Comparison of ENCODE assay signal across 17 cellular contexts in genomic region chr9:137410891-137411249, GRCh38. TPM values are rescaled to one million over a fixed set of nuclear protein-coding genes. Genes with fewer than 3 reads are reported as not detected.
DNase-seq lines count a peak whose midpoint lies in the region; ATAC-seq, FAIRE-seq and TF ChIP-seq lines count a peak whose summit lies in the region.
"Had no signal": no experiment of that assay in that cellular context is flagged by ENCODE, and none has a peak within 500 bp of the region (broad histone marks: within the 10 kb centered on the region; RNA-seq: fewer than 3 reads in every experiment).

No MANE protein-coding gene starts in this region.

- no peaks in the 10 kb centered on the region for H4K20me1 ChIP-seq in GM12878 (ENCODE audit: control insufficient read depth, insufficient read depth)
- no peaks in the 10 kb centered on the region for H4K20me1 ChIP-seq in PC-3 (ENCODE audit: low read length)

- CTCF ChIA-PET in GM12878 (lab: Yijun Ruan, JAX) (interaction anchor here (1.5 kb wide), 1 partner anchor 7 kb away, joined by 3 read pairs; no protein-coding TSS in a partner anchor), PC-3 (lab: Charles Lee) (no interaction called here)

- peak in 1 of 8 donors; percentile 7 for ATAC-seq in heart right ventricle
- ATAC-seq in GM12878 = no peak
- ATAC-seq in lung (ENCODE audit: insufficient read depth, low FRiP score) = no peak
- ATAC-seq in GM19351 (IDR thresholded peaks at IDR 0.05; ENCODE audit: unreplicated experiment) = no peak
- no peak for ATAC-seq in esophagus mucosa
- no peak for ATAC-seq in PC-3
- ATAC-seq: activated CD8-positive, alpha-beta memory T cell treated with anti-CD3 and anti-CD28 coated beads, Interleukin-2, amount 10 ng/mL, durations not matched to agents 7 days and 5 days had no signal

- H3K36me3 ChIP-seq in heart right ventricle = no peaks in the 10 kb centered on the region
- no peaks in the 10 kb centered on the region for H3K36me3 ChIP-seq in GM12878 (ENCODE audit: control insufficient read depth in 2 of 2, insufficient read depth in 2 of 2, low read length in 1 of 2)
- H3K36me3 ChIP-seq in lung (ENCODE audit: control insufficient read depth in 2 of 2, insufficient read depth in 2 of 2, low read length in 2 of 2) = peaks cover 0 to 2% of the 10 kb centered on the region in 2 donors
- no peaks in the 10 kb centered on the region for H3K36me3 ChIP-seq in transverse colon
- H3K36me3 ChIP-seq in PC-3 (ENCODE audit: low read depth, low read length) = no peaks in the 10 kb centered on the region

- no peak for TF ChIP-seq RAD21 in GM12878 (IDR thresholded peaks at IDR 0.05; ENCODE audit: insufficient read depth, low read depth, low read length)

- intact Hi-C loops in heart right ventricle (cut with DNase I) (no loop called here), cardiac septum (cut with DNase I) (no loop called here), GM12878 (cut with micrococcal nuclease; ENCODE audit: unreplicated experiment) (no loop called here), transverse colon (cut with DNase I; ENCODE audit: low total_unique reads) (no loop called here), PC-3 (cut with micrococcal nuclease) (no loop called here)

- H2AFZ ChIP-seq in GM12878 (ENCODE audit: control insufficient read depth, low read depth, low read length) = no peak overlapping the region
- H2AFZ ChIP-seq in PC-3 (ENCODE audit: low read length) = no peak overlapping the region
- H2AFZ ChIP-seq: GM23248, parathyroid adenoma had no signal

- in situ Hi-C loops in GM12878 (cut with MboI) (no loop called here), transverse colon (cut with MboI; ENCODE audit: low pct_ligation_motif_present in 1 of 4, low pct_unique_long_range_greater_than_20kb in 1 of 4, low sequenced_read_pairs in 3 of 4) (loop anchor here in 2 of 4 donors (25.0 kb wide), 1 partner anchor 124 kb away; the partner anchor contains the start of gene TOR4A (in 2 of the 2))

- no peak for TF ChIP-seq EP300 in GM12878 (IDR thresholded peaks at IDR 0.05; ENCODE audit: borderline replicate concordance in 1 of 2, control insufficient read depth in 1 of 2, low read depth in 2 of 2, low read length in 2 of 2)
- no peak for TF ChIP-seq EP300 in transverse colon (IDR thresholded peaks at IDR 0.05; ENCODE audit: low read depth)

- RAD21 ChIA-PET in GM12878 (lab: Charles Lee; ENCODE audit: unreplicated experiment) = no interaction called here

- H3K4me3 ChIP-seq in heart right ventricle (peak overlapping the region in 7 of 10 donors; percentile 8 to 40 (median 30)), GM12878 (no peak overlapping the region), lung (no peak overlapping the region), transverse colon (no peak overlapping the region), PC-3 (ENCODE audit: low read length) (no peak overlapping the region)
- H3K4me3 ChIP-seq: GM23248 had no signal

- H3K27me3 ChIP-seq in heart right ventricle (peaks cover 0 to 20% (median 0%) of the 10 kb centered on the region in 7 donors), GM12878 (replicated peaks in 1 of 2; ENCODE audit: control insufficient read depth in 2 of 2, insufficient read depth in 2 of 2, low read length in 1 of 2) (no peaks in the 10 kb centered on the region), lung (ENCODE audit: control insufficient read depth, insufficient read depth) (no peaks in the 10 kb centered on the region), transverse colon (no peaks in the 10 kb centered on the region), PC-3 (ENCODE audit: low read length) (no peaks in the 10 kb centered on the region)

- 78 to 85% methylated on average over 15 of the region's 15 CpGs for WGBS in heart right ventricle, 2 donors
- 63% methylated on average over 13 of the region's 15 CpGs for WGBS in GM12878 (ENCODE audit: insufficient coverage, insufficient replicate concordance, low lambda C conversion rate, missing lambda C conversion rate)
- WGBS in lung, 2 donors = 80 to 83% methylated on average over 15 of the region's 15 CpGs
- WGBS in transverse colon (ENCODE audit: low coverage in 1 of 2), 2 donors = 78% methylated on average over 10 of the region's 15 CpGs; no CpG with 5 or more reads in 1 of the 2 donors

- no peak overlapping the region for H3K9ac ChIP-seq in GM12878 (ENCODE audit: control insufficient read depth, insufficient read depth, low read length)
- no peak overlapping the region for H3K9ac ChIP-seq in PC-3 (ENCODE audit: low read length)
- H3K9ac ChIP-seq: GM23248, parathyroid adenoma had no signal

- TF ChIP-seq POLR2A in GM12878 (IDR thresholded peaks at IDR 0.05; ENCODE audit: low read depth, low read length) (no peak), transverse colon (IDR thresholded peaks at IDR 0.05) (no peak)

- peak overlapping the region; percentile 60 to 88 (median 80) for H3K27ac ChIP-seq in heart right ventricle
- no peak overlapping the region for H3K27ac ChIP-seq in GM12878 (ENCODE audit: control insufficient read depth, insufficient read depth)
- H3K27ac ChIP-seq in lung (ENCODE audit: low read depth in 1 of 2, low read length in 1 of 2) = peak overlapping the region; percentile 56 to 75
- H3K27ac ChIP-seq in transverse colon = peak overlapping the region in 3 of 4 donors; percentile 1 to 30 (median 29)
- no peak overlapping the region for H3K27ac ChIP-seq in PC-3 (ENCODE audit: low read length)
- H3K27ac ChIP-seq: GM23248, parathyroid adenoma had no signal

- H3K4me1 ChIP-seq in heart right ventricle (peaks cover 18 to 76% (median 44%) of the 10 kb centered on the region in 9 donors), GM12878 (ENCODE audit: control insufficient read depth, insufficient read depth, low read length) (peaks cover 29% of the 10 kb centered on the region), lung (ENCODE audit: control insufficient read depth in 2 of 2, insufficient read depth in 2 of 2, low read length in 2 of 2) (peaks cover 3 to 15% of the 10 kb centered on the region in 2 donors), transverse colon (peaks cover 27 to 62% (median 45%) of the 10 kb centered on the region in 4 donors), PC-3 (ENCODE audit: insufficient read depth, low read length) (peaks cover 21% of the 10 kb centered on the region)
- H3K4me1 ChIP-seq: parathyroid adenoma had no signal

- H3K4me2 ChIP-seq in GM12878 (ENCODE audit: control insufficient read depth, insufficient read depth) = peak overlapping the region; percentile 40; the same call in 1 of the 2 replicates
- no peak overlapping the region; the same call in 1 of the 2 replicates for H3K4me2 ChIP-seq in PC-3 (ENCODE audit: low read length)

- no peaks in the 10 kb centered on the region for H3K9me3 ChIP-seq in heart right ventricle
- no peaks in the 10 kb centered on the region for H3K9me3 ChIP-seq in GM12878 (replicated peaks; ENCODE audit: control insufficient read depth, insufficient read depth, low read length)
- H3K9me3 ChIP-seq in lung (ENCODE audit: control insufficient read depth in 2 of 2, insufficient read depth in 1 of 2, low read length in 1 of 2) = no peaks in the 10 kb centered on the region
- H3K9me3 ChIP-seq in transverse colon = no peaks in the 10 kb centered on the region
- H3K9me3 ChIP-seq in PC-3 (ENCODE audit: low read length) = no peaks in the 10 kb centered on the region

- POLR2A ChIA-PET in GM12878 (lab: Charles Lee) (interaction anchor here (0.6 kb wide), 1 partner anchor 94 kb away, joined by 3 read pairs; no protein-coding TSS in a partner anchor), PC-3 (lab: Charles Lee; ENCODE audit: unreplicated experiment) (no interaction called here)

- H3K79me2 ChIP-seq in GM12878 (ENCODE audit: control insufficient read depth, insufficient read depth, low read length) (no peaks in the 10 kb centered on the region; the same call in 1 of the 2 replicates), PC-3 (ENCODE audit: low read length) (peaks cover 3% of the 10 kb centered on the region; the same call in 1 of the 2 replicates)

- SMC1A ChIA-PET in GM12878 (lab: Charles Lee; ENCODE audit: uncharacterized antibody, unreplicated experiment) = no interaction called here

- FAIRE-seq in GM12878 (lab: Jason Lieb, UNC) = no peak

- no peaks in the 10 kb centered on the region for H3K9me2 ChIP-seq in PC-3 (replicated peaks; ENCODE audit: low read length)

- TF ChIP-seq CTCF in heart right ventricle (IDR thresholded peaks at IDR 0.05) (no peak), GM12878 (IDR thresholded peaks at IDR 0.05 in 2 of 3, conservative IDR thresholded peaks at IDR 0.05 in 1 of 3; ENCODE audit: control insufficient read depth in 2 of 3, extremely low read depth in 1 of 3, insufficient read depth in 1 of 3, low read depth in 3 of 3, low read length in 3 of 3) (no peak), lung (IDR thresholded peaks at IDR 0.05; ENCODE audit: control extremely low read depth, extremely low read depth) (no peak), transverse colon (IDR thresholded peaks at IDR 0.05) (no peak), PC-3 (conservative IDR thresholded peaks at IDR 0.05; ENCODE audit: low read depth, low read length) (no peak)

- no peaks in the 10 kb centered on the region for H3F3A ChIP-seq in PC-3 (ENCODE audit: low read length, unreplicated experiment)

- DNase-seq in heart right ventricle = no peak
- no peak for DNase-seq in cardiac septum (ENCODE audit: low spot score)
- DNase-seq in GM12878 (ENCODE audit: low read depth, low spot score) = no peak
- DNase-seq in lung (ENCODE audit: low spot score) = no peak
- no peak for DNase-seq in transverse colon
- no peak for DNase-seq in PC-3
- DNase-seq: activated CD4-positive, alpha-beta T cell treated with anti-CD3 and anti-CD28 coated beads for 1 hour; activated CD8-positive, alpha-beta memory T cell treated with anti-CD3 and anti-CD28 coated beads, Interleukin-2, amount 10 ng/mL, durations not matched to agents 7 days and 5 days; activated gamma-delta T cell; effector memory CD8-positive, alpha-beta T cell; NCI-H1436; NCI-H2227 treated with DMSO at 0.1 percent for 48 hours; T-helper 9 cell had no signal

- no TSS peak for BruUV-seq in GM12878 (replicated peaks; lab: Mats Ljungman, UMichigan)
- BruUV-seq in PC-3 (replicated peaks; lab: Mats Ljungman, UMichigan) = no TSS peak

RNA-seq across cellular contexts. Expression of gene EXD3, which starts 12.1 kb away (rescaled TPM):
- total RNA-seq in heart right ventricle (10 to 100 TPM in 3 of 10 donors, 1 to 10 TPM in 7; 7.8 to 14.0 (median 9.2) TPM), cardiac septum (11.3 TPM), GM12878 (2014; rRNA removed) (3.9 and 4.7 TPM in 2 replicates), GM12878 (2014; rRNA removed; fragmentation: Illumina TruSeq; extraction: Trizol) (2.2 and 2.4 TPM in 2 replicates), GM12878 (2021) (6.3 and 7.1 TPM in 2 replicates), lung (10 to 100 TPM; 17.5 to 21.5 TPM), transverse colon (100 to 1,000 TPM in 1 of 4 donors, 10 to 100 TPM in 3; 47.6 to 228 (median 74.2) TPM), esophagus mucosa (8.1 TPM), PC-3 (2014; rRNA removed) (1.9 and 3.1 TPM in 2 replicates)
- polyA plus RNA-seq in heart right ventricle (10 to 100 TPM in 1 of 2 donors, 1 to 10 TPM in 1; 5.8 to 33.0 TPM), GM12878 (2011; rRNA removed) (2.9 and 5.2 TPM in 2 replicates), GM12878 (2014; fragmentation: Illumina TruSeq; extraction: Trizol) (0.44 and 1.9 TPM in 2 replicates), GM12878 (2014; fragmentation: Nextera tagmentation; extraction: Ambion mirVana) (under 1 TPM; 0.21 to 0.51 TPM), GM12878 (2014; rRNA removed) (5.2 and 7.6 TPM in 2 replicates), GM12878 (2016; fragmentation: Nextera tagmentation; extraction: Ambion mirVana) (1 to 10 TPM; 3.4 to 3.9 TPM), lung (10 to 100 TPM in 1 of 2 donors, 1 to 10 TPM in 1; 8.6 to 30.5 TPM)
- 40.8 and 46.3 TPM in 2 replicates for total RNA-seq in GM12878 (2013; cell fraction: nucleolus; rRNA removed)
- polyA plus RNA-seq in GM12878 (2011; ENCODE audit: low read depth) = 2.1 TPM
- polyA plus RNA-seq in GM12878 (2011; cell fraction: cytosol; rRNA removed) = 6.5 and 10.0 TPM in 2 replicates
- 36.0 and 46.0 TPM in 2 replicates for polyA plus RNA-seq in GM12878 (2011; cell fraction: nucleus; rRNA removed)
- polyA plus RNA-seq in GM12878 (2012) = 7.4 and 9.7 TPM in 2 replicates
- polyA minus RNA-seq in GM12878 (2011; rRNA and poly(A)+ RNA removed) = 1.5 and 4.2 TPM in 2 replicates
- polyA minus RNA-seq in GM12878 (2011; cell fraction: cytosol; rRNA and poly(A)+ RNA removed) = 2.3 and 2.5 TPM in 2 replicates
- 3.1 and 5.1 TPM in 2 replicates for polyA minus RNA-seq in GM12878 (2011; cell fraction: nucleus; rRNA and poly(A)+ RNA removed)

RNA-seq across cellular contexts. Expression of gene NOXA1, which starts 12.3 kb away (rescaled TPM):
- 1 to 10 TPM; 2.5 to 5.3 (median 3.0) TPM for total RNA-seq in heart right ventricle
- 10 to 100 TPM in 1 of 2 donors, under 1 TPM in 1; 0.62 to 10.6 TPM for polyA plus RNA-seq in heart right ventricle
- 3.3 TPM for total RNA-seq in cardiac septum
- 0.38 TPM in 1 of 2 replicates, not detected in the other for total RNA-seq in GM12878 (2013; cell fraction: nucleolus; rRNA removed)
- total RNA-seq in GM12878 (2014; rRNA removed) = 0.16 TPM in 1 of 2 replicates, not detected in the other
- total RNA-seq in GM12878 (2014; rRNA removed; fragmentation: Illumina TruSeq; extraction: Trizol) = not detected in 2 replicates
- not detected in 2 replicates for total RNA-seq in GM12878 (2021)
- polyA plus RNA-seq in GM12878 (2011; ENCODE audit: low read depth) = not detected
- 0.08 TPM in 1 of 2 replicates, not detected in the other for polyA plus RNA-seq in GM12878 (2011; rRNA removed)
- polyA plus RNA-seq in GM12878 (2011; cell fraction: cytosol; rRNA removed) = 0.04 and 0.07 TPM in 2 replicates
- 0.76 and 0.96 TPM in 2 replicates for polyA plus RNA-seq in GM12878 (2011; cell fraction: nucleus; rRNA removed)
- polyA plus RNA-seq in GM12878 (2012) = 0.27 and 0.67 TPM in 2 replicates
- polyA plus RNA-seq in GM12878 (2014; fragmentation: Illumina TruSeq; extraction: Trizol) = not detected in 2 replicates
- polyA plus RNA-seq in GM12878 (2014; fragmentation: Nextera tagmentation; extraction: Ambion mirVana) = not detected
- 0.20 TPM in 1 of 2 replicates, not detected in the other for polyA plus RNA-seq in GM12878 (2014; rRNA removed)
- not detected for polyA plus RNA-seq in GM12878 (2016; fragmentation: Nextera tagmentation; extraction: Ambion mirVana)
- not detected in 2 replicates for polyA minus RNA-seq in GM12878 (2011; rRNA and poly(A)+ RNA removed)
- polyA minus RNA-seq in GM12878 (2011; cell fraction: cytosol; rRNA and poly(A)+ RNA removed) = not detected in 2 replicates
- 0.36 and 0.38 TPM in 2 replicates for polyA minus RNA-seq in GM12878 (2011; cell fraction: nucleus; rRNA and poly(A)+ RNA removed)
- total RNA-seq in lung = 10 to 100 TPM in 1 of 2 donors, 1 to 10 TPM in 1; 3.1 to 10.1 TPM
- 10 to 100 TPM in 1 of 2 donors, 1 to 10 TPM in 1; 2.1 to 11.7 TPM for polyA plus RNA-seq in lung
- total RNA-seq in transverse colon = 10 to 100 TPM; 19.7 to 53.9 (median 40.8) TPM
- 5.5 TPM for total RNA-seq in esophagus mucosa
- 0.51 and 1.6 TPM in 2 replicates for total RNA-seq in PC-3 (2014; rRNA removed)

RNA-seq across cellular contexts. Expression of gene ENTPD8, which starts 30.3 kb away (rescaled TPM):
- total RNA-seq in heart right ventricle (not detected), cardiac septum (not detected), GM12878 (2014; rRNA removed) (not detected in 2 replicates), GM12878 (2014; rRNA removed; fragmentation: Illumina TruSeq; extraction: Trizol) (not detected in 2 replicates), GM12878 (2021) (not detected in 2 replicates), lung (under 1 TPM; 0.14 to 0.28 TPM), transverse colon (100 to 1,000 TPM in 1 of 4 donors, 10 to 100 TPM in 3; 20.7 to 109 (median 63.8) TPM), esophagus mucosa (not detected), PC-3 (2014; rRNA removed) (0.17 TPM in 1 of 2 replicates, not detected in the other)
- polyA plus RNA-seq in heart right ventricle (under 1 TPM; 0.03 to 0.15 TPM), GM12878 (2011; rRNA removed) (not detected in 2 replicates), GM12878 (2014; fragmentation: Illumina TruSeq; extraction: Trizol) (not detected in 2 replicates), GM12878 (2014; fragmentation: Nextera tagmentation; extraction: Ambion mirVana) (not detected), GM12878 (2014; rRNA removed) (not detected in 2 replicates), GM12878 (2016; fragmentation: Nextera tagmentation; extraction: Ambion mirVana) (not detected), lung (under 1 TPM; 0.08 to 0.45 TPM)
- total RNA-seq in GM12878 (2013; cell fraction: nucleolus; rRNA removed) = not detected in 2 replicates
- polyA plus RNA-seq in GM12878 (2011; ENCODE audit: low read depth) = not detected
- polyA plus RNA-seq in GM12878 (2011; cell fraction: cytosol; rRNA removed) = not detected in 2 replicates
- polyA plus RNA-seq in GM12878 (2011; cell fraction: nucleus; rRNA removed) = not detected in 2 replicates
- 0.04 TPM in 1 of 2 replicates, not detected in the other for polyA plus RNA-seq in GM12878 (2012)
- polyA minus RNA-seq in GM12878 (2011; rRNA and poly(A)+ RNA removed) = not detected in 2 replicates
- not detected in 2 replicates for polyA minus RNA-seq in GM12878 (2011; cell fraction: cytosol; rRNA and poly(A)+ RNA removed)
- not detected in 2 replicates for polyA minus RNA-seq in GM12878 (2011; cell fraction: nucleus; rRNA and poly(A)+ RNA removed)
- total RNA-seq: activated CD8-positive, alpha-beta memory T cell treated with anti-CD3 and anti-CD28 coated beads, Interleukin-2, amount 10 ng/mL, durations not matched to agents 7 days and 5 days; GM23248 had no signal
- polyA plus RNA-seq: GM23248 had no signal

RNA-seq across cellular contexts. Expression of gene NSMF, which starts 48.3 kb away (rescaled TPM):
- total RNA-seq in heart right ventricle = 10 to 100 TPM in 4 of 10 donors, 1 to 10 TPM in 6; 5.3 to 17.0 (median 9.0) TPM
- 10 to 100 TPM; 18.3 to 29.3 TPM for polyA plus RNA-seq in heart right ventricle
- total RNA-seq in cardiac septum = 12.2 TPM
- total RNA-seq in GM12878 (2013; cell fraction: nucleolus; rRNA removed) = 50.1 and 60.0 TPM in 2 replicates
- 18.8 and 23.1 TPM in 2 replicates for total RNA-seq in GM12878 (2014; rRNA removed)
- total RNA-seq in GM12878 (2014; rRNA removed; fragmentation: Illumina TruSeq; extraction: Trizol) = 12.1 and 14.1 TPM in 2 replicates
- 35.1 and 37.2 TPM in 2 replicates for total RNA-seq in GM12878 (2021)
- 6.2 TPM for polyA plus RNA-seq in GM12878 (2011; ENCODE audit: low read depth)
- 17.9 and 26.2 TPM in 2 replicates for polyA plus RNA-seq in GM12878 (2011; rRNA removed)
- polyA plus RNA-seq in GM12878 (2011; cell fraction: cytosol; rRNA removed) = 29.2 and 44.8 TPM in 2 replicates
- 188 and 208 TPM in 2 replicates for polyA plus RNA-seq in GM12878 (2011; cell fraction: nucleus; rRNA removed)
- 21.6 and 25.4 TPM in 2 replicates for polyA plus RNA-seq in GM12878 (2012)
- polyA plus RNA-seq in GM12878 (2014; fragmentation: Illumina TruSeq; extraction: Trizol) = 12.8 and 13.3 TPM in 2 replicates
- under 1 TPM; 0.13 to 0.51 TPM for polyA plus RNA-seq in GM12878 (2014; fragmentation: Nextera tagmentation; extraction: Ambion mirVana)
- 44.3 and 47.1 TPM in 2 replicates for polyA plus RNA-seq in GM12878 (2014; rRNA removed)
- polyA plus RNA-seq in GM12878 (2016; fragmentation: Nextera tagmentation; extraction: Ambion mirVana) = 1 to 10 TPM; 1.4 to 8.9 TPM
- polyA minus RNA-seq in GM12878 (2011; rRNA and poly(A)+ RNA removed) = 17.3 and 26.8 TPM in 2 replicates
- polyA minus RNA-seq in GM12878 (2011; cell fraction: cytosol; rRNA and poly(A)+ RNA removed) = 10.3 and 12.6 TPM in 2 replicates
- 37.8 and 43.1 TPM in 2 replicates for polyA minus RNA-seq in GM12878 (2011; cell fraction: nucleus; rRNA and poly(A)+ RNA removed)
- 10 to 100 TPM; 13.8 to 34.1 TPM for total RNA-seq in lung
- polyA plus RNA-seq in lung = 10 to 100 TPM; 26.1 to 39.8 TPM
- 100 to 1,000 TPM in 1 of 4 donors, 10 to 100 TPM in 3; 44.6 to 130 (median 55.2) TPM for total RNA-seq in transverse colon
- total RNA-seq in esophagus mucosa = 13.9 TPM
- 29.5 and 30.8 TPM in 2 replicates for total RNA-seq in PC-3 (2014; rRNA removed)

Comparison
In these comparisons a context has a peak if more than half of its experiments do, and no peak if none do; other contexts are left out.
1. H3K27ac ChIP-seq: peak in heart right ventricle (10 of 10), lung (2 of 2) and transverse colon (3 of 4); none in GM12878 (single experiment) and PC-3 (single experiment).
2. H3K4me3 ChIP-seq: peak in heart right ventricle (7 of 10); none in GM12878 (single experiment), lung (single experiment), transverse colon (0 of 4) and PC-3 (single experiment).
3. RNA of gene ENTPD8, which starts 30.3 kb away (total RNA-seq): 20.7 to 109 TPM in transverse colon; 0.14 to 0.28 TPM in lung, not detected in cardiac septum (single experiment), not detected in esophagus mucosa (single experiment), not detected in heart right ventricle, not detected in GM12878 and 0.17 TPM in PC-3; every median in the first group is over 10 times any median in the second.